Comparison of ENCODE assay signal across 8 cellular contexts in genomic region chr12:15546102-15546701, GRCh38.
DNase-seq lines count a peak whose midpoint lies in the region; ATAC-seq and TF ChIP-seq lines count a peak whose summit lies in the region.

No MANE protein-coding gene starts in this region.

- H3K4me1 ChIP-seq in adipocyte (ENCODE audit: control insufficient read depth, insufficient read depth, low read length) (peaks cover 31% of the 10 kb centered on the region), thyroid gland (no peaks in the 10 kb centered on the region)

- WGBS in thyroid gland, 2 donors, result 79 to 84% methylated on average over 1 of the region's 1 CpG

- H3K4me3 ChIP-seq in adipocyte (ENCODE audit: low read length) (peak overlapping the region; percentile 28), thyroid gland (replicated peaks in 1 of 3) (no peak overlapping the region)

- DNase-seq in EH (ENCODE audit: low read depth) (peak; percentile 22), adipocyte (ENCODE audit: low read depth) (no peak), A172 (ENCODE audit: low spot score) (no peak), T-helper 9 cell (no peak), thyroid gland (no peak), NCI-H2171 treated with DMSO at 0.1 percent for 48 hours (lab: John Stamatoyannopoulos, UW) (no peak)

- H3K27me3 ChIP-seq in adipocyte (replicated peaks; ENCODE audit: control insufficient read depth, insufficient read depth, low read length), result no peaks in the 10 kb centered on the region
- H3K27me3 ChIP-seq in thyroid gland, result no peaks in the 10 kb centered on the region

- H3K9me3 ChIP-seq in adipocyte (ENCODE audit: control insufficient read depth, low read length), result no peaks in the 10 kb centered on the region
- H3K9me3 ChIP-seq in thyroid gland, result no peaks in the 10 kb centered on the region

- peak overlapping the region; percentile 18 for H3K9ac ChIP-seq in adipocyte (ENCODE audit: low read length)

- H3K36me3 ChIP-seq in adipocyte (ENCODE audit: control insufficient read depth, insufficient read depth, low read length, severe bottlenecking), result no peaks in the 10 kb centered on the region
- no peaks in the 10 kb centered on the region for H3K36me3 ChIP-seq in thyroid gland

- H3K27ac ChIP-seq in thyroid gland, result no peak overlapping the region

- intact Hi-C loops in thyroid gland (cut with DNase I), result no loop called here

- TF ChIP-seq POLR2A in thyroid gland (IDR thresholded peaks at IDR 0.05), result no peak

- ATAC-seq in GM21360 (IDR thresholded peaks at IDR 0.05; ENCODE audit: unreplicated experiment), result peak; percentile 80
- ATAC-seq in HG03565 (IDR thresholded peaks at IDR 0.05; ENCODE audit: unreplicated experiment), result peak; percentile 87

- TF ChIP-seq CTCF in thyroid gland (IDR thresholded peaks at IDR 0.05), result no peak
